Comparison of ENCODE assay signal across 8 cellular contexts in genomic region chr5:179805529-179806249, GRCh38. TPM values are rescaled to one million over a fixed set of nuclear protein-coding genes. Genes with fewer than 3 reads are reported as not detected.
DNase-seq lines count a peak whose midpoint lies in the region; ATAC-seq, FAIRE-seq and TF ChIP-seq lines count a peak whose summit lies in the region.

No MANE protein-coding gene starts in this region.

- no peak for TF ChIP-seq POLR2A in ovary (IDR thresholded peaks at IDR 0.05)

- H3K27ac ChIP-seq in ovary, result peak overlapping the region; percentile 92 to 98

- in situ Hi-C loops in Caki2 (cut with HindIII; ENCODE audit: low pct_unique_long_range_greater_than_20kb, low sequenced_read_pairs), result no loop called here

- CTCF ChIA-PET in activated CD8-positive, alpha-beta T cell treated with anti-CD3 and anti-CD28 coated beads, Interleukin-2, amount 10 ng/mL, durations not matched to agents 7 days and 5 days (lab: Charles Lee), result interaction anchor here (0.5 kb wide), 1 partner anchor 10 kb away, joined by 3 read pairs; no protein-coding TSS in a partner anchor

- peak overlapping the region; percentile 85 for H3K4me3 Mint-ChIP-seq in activated CD8-positive, alpha-beta T cell treated with anti-CD3 and anti-CD28 coated beads, Interleukin-2, amount 10 ng/mL, durations not matched to agents 7 days and 5 days

- H3K4me3 ChIP-seq in ovary, result peak overlapping the region; percentile 94

- peak; percentile 29 for ATAC-seq in GM19438 (IDR thresholded peaks at IDR 0.05; ENCODE audit: low read depth, unreplicated experiment)
- peak; percentile 27 for ATAC-seq in activated CD8-positive, alpha-beta T cell treated with anti-CD3 and anti-CD28 coated beads, Interleukin-2, amount 10 ng/mL, durations not matched to agents 7 days and 5 days
- no peak for ATAC-seq in GM18858 (IDR thresholded peaks at IDR 0.05; ENCODE audit: unreplicated experiment)
- no peak for ATAC-seq in HG02870 (IDR thresholded peaks at IDR 0.05; ENCODE audit: unreplicated experiment)

- DNase-seq in Caki2 (ENCODE audit: low read depth) (peak; percentile 45), HT-29 (ENCODE audit: low spot score) (peak; percentile 45), frontal cortex (ENCODE audit: low spot score in 2 of 2) (peak; percentile 68 to 76), ovary (peak in 3 of 5 donors; percentile 47 to 65 (median 58))
- DNase-seq in activated CD8-positive, alpha-beta T cell treated with anti-CD3 and anti-CD28 coated beads, Interleukin-2, amount 10 ng/mL, durations not matched to agents 7 days and 5 days, result peak; percentile 67

- FAIRE-seq in frontal cortex (lab: Jason Lieb, UNC), result no peak

- H3K4me1 Mint-ChIP-seq in activated CD8-positive, alpha-beta T cell treated with anti-CD3 and anti-CD28 coated beads, Interleukin-2, amount 10 ng/mL, durations not matched to agents 7 days and 5 days (ENCODE audit: low read depth), result peaks cover 27% of the 10 kb centered on the region

- no peaks in the 10 kb centered on the region for H3K36me3 ChIP-seq in ovary

- no peaks in the 10 kb centered on the region for H3K9me3 Mint-ChIP-seq in activated CD8-positive, alpha-beta T cell treated with anti-CD3 and anti-CD28 coated beads, Interleukin-2, amount 10 ng/mL, durations not matched to agents 7 days and 5 days (ENCODE audit: insufficient read depth)

- no peak for TF ChIP-seq EP300 in ovary (IDR thresholded peaks at IDR 0.05)

- H3K27ac Mint-ChIP-seq in activated CD8-positive, alpha-beta T cell treated with anti-CD3 and anti-CD28 coated beads, Interleukin-2, amount 10 ng/mL, durations not matched to agents 7 days and 5 days, result peak overlapping the region; percentile 87

- TF ChIP-seq CTCF in ovary (IDR thresholded peaks at IDR 0.05), result peak in 1 of 3 donors; percentile 11

- peaks cover 2% of the 10 kb centered on the region for H3K4me1 ChIP-seq in ovary (ENCODE audit: insufficient read depth)

- POLR2A ChIA-PET in activated CD8-positive, alpha-beta T cell treated with anti-CD3 and anti-CD28 coated beads, Interleukin-2, amount 10 ng/mL, durations not matched to agents 7 days and 5 days (lab: Charles Lee), result interaction anchor here (0.7 to 3.6 kb wide), 4 partner anchors 9 to 182 kb away, joined by 3 to 29 read pairs (median 5); partner anchors contain the start of genes HNRNPH1 and SQSTM1

- 3 to 8% (median 5%) methylated on average over 29 to 65 of the region's 65 CpGs for WGBS in ovary, 3 donors

- no peaks in the 10 kb centered on the region for H3K9me3 ChIP-seq in ovary

- H3K27me3 Mint-ChIP-seq in activated CD8-positive, alpha-beta T cell treated with anti-CD3 and anti-CD28 coated beads, Interleukin-2, amount 10 ng/mL, durations not matched to agents 7 days and 5 days (ENCODE audit: low read depth), result no peaks in the 10 kb centered on the region

- intact Hi-C loops in ovary (cut with DNase I), result loop anchor here in 1 of 4 donors (10.0 kb wide), 1 partner anchor 99 kb away; the partner anchor contains the start of gene TBC1D9B

- no peaks in the 10 kb centered on the region for H3K27me3 ChIP-seq in ovary

- H3K36me3 Mint-ChIP-seq in activated CD8-positive, alpha-beta T cell treated with anti-CD3 and anti-CD28 coated beads, Interleukin-2, amount 10 ng/mL, durations not matched to agents 7 days and 5 days (ENCODE audit: low read depth), result peaks cover 23% of the 10 kb centered on the region

RNA-seq across cellular contexts. Expression of gene MGAT4B, which starts 1.0 kb away (rescaled TPM):
- total RNA-seq in Caki2 (2014; rRNA removed; shearing (Covaris generic); ENCODE audit: low replicate concordance), result 656 and 666 TPM in 2 replicates
- total RNA-seq in HT-29 (2014; rRNA removed; shearing (Covaris generic)), result 576 and 633 TPM in 2 replicates
- total RNA-seq in activated CD8-positive, alpha-beta T cell treated with anti-CD3 and anti-CD28 coated beads, Interleukin-2, amount 10 ng/mL, durations not matched to agents 7 days and 5 days, result 100 to 1,000 TPM in 1 of 2 experiments, 10 to 100 TPM in 1; 85.9 to 103 TPM
- total RNA-seq in frontal cortex (58.7 TPM), ovary (100 to 1,000 TPM in 1 of 7 donors, 10 to 100 TPM in 6; 51.2 to 102 (median 68.6) TPM)
- 10 to 100 TPM; 51.0 to 65.6 TPM for polyA plus RNA-seq in ovary

RNA-seq across cellular contexts. Expression of gene LTC4S, which starts 11.9 kb away (rescaled TPM):
- total RNA-seq in Caki2 (2014; rRNA removed; shearing (Covaris generic); ENCODE audit: low replicate concordance), result 1.3 TPM in 1 of 2 replicates, not detected in the other
- total RNA-seq in HT-29 (2014; rRNA removed; shearing (Covaris generic)), result not detected in 2 replicates
- total RNA-seq in activated CD8-positive, alpha-beta T cell treated with anti-CD3 and anti-CD28 coated beads, Interleukin-2, amount 10 ng/mL, durations not matched to agents 7 days and 5 days, result 1 to 10 TPM; 3.7 to 3.8 TPM
- total RNA-seq in frontal cortex, result 1.6 TPM
- 10 to 100 TPM in 6 of 7 donors, 1 to 10 TPM in 1; 7.5 to 43.5 (median 20.6) TPM for total RNA-seq in ovary
- 10 to 100 TPM in 1 of 2 donors, not detected in 1; 11.7 TPM for polyA plus RNA-seq in ovary

RNA-seq across cellular contexts. Expression of gene SQSTM1, which starts 15.0 kb away (rescaled TPM):
- total RNA-seq in Caki2 (2014; rRNA removed; shearing (Covaris generic); ENCODE audit: low replicate concordance), result 1,023 and 1,203 TPM in 2 replicates
- total RNA-seq in HT-29 (2014; rRNA removed; shearing (Covaris generic)), result 1,334 and 1,661 TPM in 2 replicates
- 100 to 1,000 TPM in 1 of 2 experiments, 10 to 100 TPM in 1; 100.0 to 102 TPM for total RNA-seq in activated CD8-positive, alpha-beta T cell treated with anti-CD3 and anti-CD28 coated beads, Interleukin-2, amount 10 ng/mL, durations not matched to agents 7 days and 5 days
- 46.9 TPM for total RNA-seq in frontal cortex
- 100 to 1,000 TPM; 257 to 457 (median 337) TPM for total RNA-seq in ovary
- polyA plus RNA-seq in ovary, result 100 to 1,000 TPM; 125 to 265 TPM

RNA-seq across cellular contexts. Expression of gene MRNIP, which starts 52.9 kb away (rescaled TPM):
- total RNA-seq in Caki2 (2014; rRNA removed; shearing (Covaris generic); ENCODE audit: low replicate concordance), result 35.9 and 54.8 TPM in 2 replicates
- total RNA-seq in HT-29 (2014; rRNA removed; shearing (Covaris generic)), result 21.1 and 24.7 TPM in 2 replicates
- total RNA-seq in activated CD8-positive, alpha-beta T cell treated with anti-CD3 and anti-CD28 coated beads, Interleukin-2, amount 10 ng/mL, durations not matched to agents 7 days and 5 days, result 10 to 100 TPM; 16.1 to 17.1 TPM
- total RNA-seq in frontal cortex, result 28.1 TPM
- 10 to 100 TPM; 46.2 to 61.1 (median 50.3) TPM for total RNA-seq in ovary
- polyA plus RNA-seq in ovary, result 10 to 100 TPM; 26.9 to 59.3 TPM

Comparison
In these comparisons a context has a peak if more than half of its experiments do, and no peak if none do; other contexts are left out.
1. ATAC-seq: peak in GM19438 (single experiment) and activated CD8-positive, alpha-beta T cell treated with anti-CD3 and anti-CD28 coated beads, Interleukin-2, amount 10 ng/mL, durations not matched to agents 7 days and 5 days (single experiment); none in GM18858 (single experiment) and HG02870 (single experiment).
2. Peak in every context shown above with its lines, with median percentiles within 50 percentile points of each other: DNase-seq.